Comparison of ENCODE assay signal across 11 cellular contexts in the genomic region with DNA sequence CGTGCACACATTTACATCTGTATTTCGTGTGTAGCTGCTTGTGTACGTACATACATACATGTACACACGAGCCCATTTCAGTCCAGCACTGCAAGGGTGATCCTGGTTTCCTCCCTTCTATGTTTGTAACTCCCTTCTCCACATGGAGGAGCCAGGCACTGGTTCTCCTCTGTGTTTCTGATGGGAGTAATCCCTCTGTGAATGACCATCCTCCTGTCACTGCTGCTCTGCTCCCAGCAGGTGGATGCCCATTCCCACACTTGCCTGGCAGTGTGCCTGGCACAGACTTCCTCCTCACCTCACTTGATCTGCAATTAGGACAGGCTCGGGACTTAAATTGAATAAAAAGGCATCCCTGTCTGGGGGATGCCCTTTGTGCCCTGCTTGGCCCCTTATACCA. TPM values are rescaled to one million over a fixed set of nuclear protein-coding genes. Genes with fewer than 3 reads are reported as not detected.
A peak's percentile ranks its signal among the peaks of the same experiment; 100 is the strongest.
DNase-seq lines count a peak whose midpoint lies in the region; ATAC-seq and TF ChIP-seq lines count a peak whose summit lies in the region.
"Had no signal": no experiment of that assay in that cellular context is flagged by ENCODE, and none has a peak within 500 bp of the region (broad histone marks: within the 10 kb centered on the region; RNA-seq: fewer than 3 reads in every experiment).

No MANE protein-coding gene starts in this region.

- H3K4me3 ChIP-seq in HCT116 (replicated peaks in 1 of 2; ENCODE audit: low read depth in 1 of 2, low read length in 2 of 2) (no peak overlapping the region), lower lobe of right lung (no peak overlapping the region)

- TF ChIP-seq POLR2A in HCT116 (IDR thresholded peaks at IDR 0.05; ENCODE audit: borderline replicate concordance, extremely low read depth, insufficient read depth, insufficient read length), result no peak

- DNase-seq in CD4-positive, alpha-beta T cell, result no peak
- DNase-seq in HCT116 (ENCODE audit: low read depth, low spot score) (no peak), caudate nucleus (lab: John Stamatoyannopoulos, UW) (peak in 3 of 61 donors; percentile 25 to 64 (median 35)), lower lobe of right lung (no peak)
- no peak for DNase-seq in naive thymus-derived CD8-positive, alpha-beta T cell
- DNase-seq in stimulated activated CD4-positive, alpha-beta T cell treated with anti-CD3 and anti-CD28 coated beads, Interleukin-2, amount 100 ng/mL, for 24 hours, result no peak
- DNase-seq: NCI-H2081 treated with DMSO at 0.1 percent for 48 hours; stimulated activated CD4-positive, alpha-beta T cell treated with anti-CD3 and anti-CD28 coated beads, Interleukin-2, amount 100 ng/mL, for 48 hours had no signal

- H3K4me1 ChIP-seq in HCT116 (ENCODE audit: control insufficient read depth in 1 of 2, insufficient read depth in 2 of 2, low read length in 2 of 2) (no peaks in the 10 kb centered on the region), lower lobe of right lung (peaks cover 37% of the 10 kb centered on the region)

- no peak overlapping the region for H3K4me2 ChIP-seq in HCT116 (ENCODE audit: low read length)
- H3K4me2 ChIP-seq: KMS-11 had no signal

- no peaks in the 10 kb centered on the region for H3K9me3 Mint-ChIP-seq in CD4-positive, alpha-beta T cell
- no peaks in the 10 kb centered on the region for H3K9me3 Mint-ChIP-seq in naive thymus-derived CD8-positive, alpha-beta T cell
- H3K9me3 Mint-ChIP-seq: stimulated activated naive CD8-positive, alpha-beta T cell treated with anti-CD3 and anti-CD28 coated beads, Interleukin-15, Interleukin-2, amounts not matched to agents 100 ng/mL and 50 ng/mL, for 24 hours had no signal

- H3K27me3 Mint-ChIP-seq in CD4-positive, alpha-beta T cell, result no peaks in the 10 kb centered on the region
- H3K27me3 Mint-ChIP-seq in naive thymus-derived CD8-positive, alpha-beta T cell, result no peaks in the 10 kb centered on the region
- H3K27me3 Mint-ChIP-seq: stimulated activated naive CD8-positive, alpha-beta T cell treated with anti-CD3 and anti-CD28 coated beads, Interleukin-15, Interleukin-2, amounts not matched to agents 100 ng/mL and 50 ng/mL, for 24 hours had no signal

- no peak overlapping the region for H3K27ac ChIP-seq in CD4-positive, alpha-beta T cell (ENCODE audit: low read depth, low read length)
- no peak overlapping the region for H3K27ac ChIP-seq in HCT116 (ENCODE audit: low read depth, low read length)
- peak overlapping the region; percentile 78 for H3K27ac ChIP-seq in caudate nucleus (ENCODE audit: low read depth, low read length)
- no peak overlapping the region for H3K27ac ChIP-seq in lower lobe of right lung
- H3K27ac ChIP-seq: KMS-11 had no signal

- H3K36me3 ChIP-seq in HCT116 (ENCODE audit: control insufficient read depth in 1 of 2, insufficient read depth in 2 of 2, low read length in 2 of 2), result no peaks in the 10 kb centered on the region; a peak in 1 of 4 replicates
- H3K36me3 ChIP-seq in lower lobe of right lung, result peaks cover 36% of the 10 kb centered on the region

- no peaks in the 10 kb centered on the region for H4K20me1 ChIP-seq in HCT116 (ENCODE audit: insufficient read depth)

- peak overlapping the region; percentile 13 for H3K27ac Mint-ChIP-seq in CD4-positive, alpha-beta T cell
- peak overlapping the region in 9 of 10 donors; percentile 22 to 86 (median 58) for H3K27ac Mint-ChIP-seq in naive thymus-derived CD8-positive, alpha-beta T cell
- H3K27ac Mint-ChIP-seq: stimulated activated naive CD8-positive, alpha-beta T cell treated with anti-CD3 and anti-CD28 coated beads, Interleukin-15, Interleukin-2, amounts not matched to agents 100 ng/mL and 50 ng/mL, for 24 hours had no signal

- H3K4me3 Mint-ChIP-seq in CD4-positive, alpha-beta T cell, result no peak overlapping the region
- no peak overlapping the region for H3K4me3 Mint-ChIP-seq in naive thymus-derived CD8-positive, alpha-beta T cell
- H3K4me3 Mint-ChIP-seq: stimulated activated naive CD8-positive, alpha-beta T cell treated with anti-CD3 and anti-CD28 coated beads, Interleukin-15, Interleukin-2, amounts not matched to agents 100 ng/mL and 50 ng/mL, for 24 hours had no signal

- ATAC-seq in CD4-positive, alpha-beta T cell (ENCODE audit: poor library complexity), result no peak
- peak; percentile 20; the same call in 1 of the 2 replicates for ATAC-seq in HCT116
- no peak for ATAC-seq in naive thymus-derived CD8-positive, alpha-beta T cell
- ATAC-seq in lower lobe of right lung, result no peak
- ATAC-seq in HG03520 (IDR thresholded peaks at IDR 0.05; ENCODE audit: unreplicated experiment), result no peak

- peaks cover 46% of the 10 kb centered on the region for H3K79me2 ChIP-seq in HCT116 (ENCODE audit: insufficient read depth, low read length)

- peaks cover 84% of the 10 kb centered on the region for H3K36me3 Mint-ChIP-seq in CD4-positive, alpha-beta T cell (ENCODE audit: low read depth)
- H3K36me3 Mint-ChIP-seq in naive thymus-derived CD8-positive, alpha-beta T cell, result peaks cover 0 to 72% (median 5%) of the 10 kb centered on the region in 3 donors

- H3K27me3 ChIP-seq in CD4-positive, alpha-beta T cell (ENCODE audit: control insufficient read depth, insufficient read depth, low read length), result no peaks in the 10 kb centered on the region
- H3K27me3 ChIP-seq in HCT116 (ENCODE audit: insufficient read depth, low read length), result no peaks in the 10 kb centered on the region
- no peaks in the 10 kb centered on the region for H3K27me3 ChIP-seq in lower lobe of right lung (ENCODE audit: low read depth)

- BruUV-seq in HCT116 (replicated peaks; lab: Mats Ljungman, UMichigan), result no TSS peak

- intact Hi-C loops in CD4-positive, alpha-beta T cell (cut with DNase I, micrococcal nuclease), result no loop called here
- intact Hi-C loops in HCT116 (cut with micrococcal nuclease), result no loop called here
- intact Hi-C loops in lower lobe of right lung (cut with DNase I), result no loop called here

- H3K4me1 Mint-ChIP-seq in CD4-positive, alpha-beta T cell (ENCODE audit: low read depth), result peaks cover 19% of the 10 kb centered on the region
- peaks cover 16 to 57% (median 23%) of the 10 kb centered on the region in 4 donors for H3K4me1 Mint-ChIP-seq in naive thymus-derived CD8-positive, alpha-beta T cell

- POLR2A ChIA-PET in CD4-positive, alpha-beta T cell (lab: Charles Lee), result interaction anchor here (1.7 kb wide), 1 partner anchor 35 kb away, joined by 4 read pairs; no protein-coding TSS in a partner anchor
- POLR2A ChIA-PET in HCT116 (lab: Charles Lee), result no interaction called here
- POLR2A ChIA-PET in naive thymus-derived CD8-positive, alpha-beta T cell (lab: Charles Lee), result interaction anchor here (0.6 kb wide), 1 partner anchor 8 kb away, joined by 3 read pairs; no protein-coding TSS in a partner anchor

- TF ChIP-seq RAD21 in HCT116 (IDR thresholded peaks at IDR 0.05; ENCODE audit: low read depth), result no peak

- no peaks in the 10 kb centered on the region for H3K9me2 ChIP-seq in HCT116 (ENCODE audit: insufficient read depth)

- H2AFZ ChIP-seq in HCT116 (ENCODE audit: low read depth, low read length, poor library complexity, severe bottlenecking), result no peak overlapping the region

- no peaks in the 10 kb centered on the region for H3K9me3 ChIP-seq in CD4-positive, alpha-beta T cell (ENCODE audit: control insufficient read depth, low read length)
- no peaks in the 10 kb centered on the region for H3K9me3 ChIP-seq in HCT116 (ENCODE audit: control insufficient read depth in 1 of 2, insufficient read depth in 1 of 2, low read depth in 1 of 2, low read length in 2 of 2)
- H3K9me3 ChIP-seq in lower lobe of right lung, result no peaks in the 10 kb centered on the region

- TF ChIP-seq CTCF in CD4-positive, alpha-beta T cell (IDR thresholded peaks at IDR 0.05), result no peak
- no peak for TF ChIP-seq CTCF in HCT116 (IDR thresholded peaks at IDR 0.05 in 2 of 3, conservative IDR thresholded peaks at IDR 0.05 in 1 of 3; ENCODE audit: borderline replicate concordance in 1 of 3, insufficient read depth in 1 of 3, low read depth in 2 of 3, low read length in 2 of 3)
- no peak for TF ChIP-seq CTCF in lower lobe of right lung (IDR thresholded peaks at IDR 0.05)

- H3K9ac ChIP-seq in HCT116 (ENCODE audit: low read length), result no peak overlapping the region
- H3K9ac ChIP-seq: KMS-11 had no signal

- CTCF ChIA-PET in CD4-positive, alpha-beta T cell (lab: Charles Lee), result no interaction called here
- CTCF ChIA-PET in HCT116 (lab: Charles Lee), result no interaction called here

- RAD21 ChIA-PET in HCT116 (lab: Charles Lee; ENCODE audit: low non-redundant PET in 1 of 2, low total read pairs in 2 of 2, uncharacterized antibody in 2 of 2, unreplicated experiment in 2 of 2), result no interaction called here

TF ChIP-seq in HCT116, 20 proteins besides CTCF, POLR2A, EP300 and RAD21 (continues in another document):
- TF ChIP-seq EZH2phosphoT487 (IDR thresholded peaks at IDR 0.05; ENCODE audit: borderline replicate concordance), result no peak
- no peak for TF ChIP-seq JUND (IDR thresholded peaks at IDR 0.05)
- no peak for TF ChIP-seq TCF7L2 (IDR thresholded peaks at IDR 0.05; ENCODE audit: borderline replicate concordance, extremely low read depth, insufficient read depth, insufficient read length)

RNA-seq across cellular contexts. Expression of gene TRAPPC10, which starts 37.1 kb away (rescaled TPM):
- 100 to 1,000 TPM in 1 of 2 experiments, 10 to 100 TPM in 1; 98.1 to 101 TPM for total RNA-seq in CD4-positive, alpha-beta T cell
- 31.5 TPM for total RNA-seq in HCT116 (2021; ENCODE audit: unreplicated experiment)
- polyA plus RNA-seq in HCT116 (2012), result 13.1 and 16.6 TPM in 2 replicates
- total RNA-seq in naive thymus-derived CD8-positive, alpha-beta T cell, result 100 to 1,000 TPM in 1 of 2 experiments, 10 to 100 TPM in 1; 97.3 to 107 TPM
- polyA plus RNA-seq in naive thymus-derived CD8-positive, alpha-beta T cell, result 10 to 100 TPM; 17.7 to 33.1 (median 22.8) TPM
- total RNA-seq in lower lobe of right lung, result 47.4 TPM

RNA-seq across cellular contexts. Expression of gene PWP2, which starts 58.0 kb away (rescaled TPM):
- total RNA-seq in CD4-positive, alpha-beta T cell, result 10 to 100 TPM; 38.0 to 40.6 TPM
- total RNA-seq in HCT116 (2021; ENCODE audit: unreplicated experiment) (43.1 TPM), lower lobe of right lung (10.9 TPM)
- 21.0 and 26.6 TPM in 2 replicates for polyA plus RNA-seq in HCT116 (2012)
- total RNA-seq in naive thymus-derived CD8-positive, alpha-beta T cell, result 10 to 100 TPM in 1 of 2 experiments, 1 to 10 TPM in 1; 9.0 to 12.4 TPM
- polyA plus RNA-seq in naive thymus-derived CD8-positive, alpha-beta T cell, result 10 to 100 TPM in 1 of 3 donors, 1 to 10 TPM in 2; 6.2 to 12.6 (median 6.3) TPM
